ENCODE assay signal across 23 cellular contexts in the genomic region with DNA sequence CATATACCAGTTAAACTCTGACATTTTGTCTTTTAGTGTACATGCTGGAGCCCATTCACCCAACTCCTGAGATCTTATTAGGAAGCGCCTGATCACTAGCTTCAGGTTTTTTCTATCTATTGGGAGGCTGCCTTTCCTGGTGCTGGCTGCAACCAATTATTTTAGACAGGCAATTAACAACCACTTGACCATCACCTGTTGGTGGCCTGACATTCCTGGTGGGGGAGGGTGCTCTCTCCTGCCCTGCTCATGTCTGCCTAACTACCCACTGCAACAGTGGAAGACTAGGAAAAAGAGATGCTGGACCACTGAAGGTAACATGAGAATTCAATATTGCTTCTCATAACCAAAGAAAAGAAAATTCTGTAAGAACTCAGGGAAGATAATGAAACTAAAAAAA.
"Had no signal": no experiment of that assay in that cellular context is flagged by ENCODE, and none has a peak within 500 bp of the region (broad histone marks: within the 10 kb centered on the region; RNA-seq: fewer than 3 reads in every experiment).

No MANE protein-coding gene starts in this region.

- DNase-seq: activated CD4-positive, alpha-beta memory T cell treated with anti-CD3 and anti-CD28 coated beads, Interleukin-2, amount 10 ng/mL, durations not matched to agents 7 days and 5 days; activated CD4-positive, alpha-beta T cell treated with anti-CD3 and anti-CD28 coated beads for 36 hours; activated CD4-positive, alpha-beta T cell treated with anti-CD3 and anti-CD28 coated beads, Interleukin-2, amount 50 U/mL, for 1 hour; activated CD8-positive, alpha-beta memory T cell treated with anti-CD3 and anti-CD28 coated beads, Interleukin-2, amount 50 U/mL, for 4 hours; activated gamma-delta T cell treated with Interleukin-2 at 50 U/mL for 16 hours; activated naive CD4-positive, alpha-beta T cell treated with anti-CD3 and anti-CD28 coated beads, Interleukin-2, amount 10 ng/mL, durations not matched to agents 7 days and 5 days; activated naive CD8-positive, alpha-beta T cell treated with anti-CD3 and anti-CD28 coated beads for 36 hours; activated T-cell treated with anti-CD3 and anti-CD28 coated beads, Interleukin-2, amount 50 U/mL, for 72 hours; brain microvascular endothelial cell; cerebellar nuclear complex; NCI-H1092; NCI-H146; NCI-H187 treated with DMSO at 0.1 percent for 48 hours; NCI-H2081 treated with DMSO at 0.1 percent for 48 hours; NCI-H2171 treated with DMSO at 0.1 percent for 48 hours; NCI-H226; NCI-H526; T-helper 1 cell had no signal

- H3K27ac ChIP-seq: brain microvascular endothelial cell, cardiac muscle cell, KMS-11, SK-N-MC, VCaP had no signal

- ATAC-seq: activated CD4-positive, alpha-beta T cell treated with anti-CD3 and anti-CD28 coated beads for 36 hours; activated T-cell treated with anti-CD3 and anti-CD28 coated beads, Interleukin-2, amount 50 U/mL, for 72 hours had no signal

- H3K4me1 Mint-ChIP-seq: activated CD4-positive, alpha-beta memory T cell treated with anti-CD3 and anti-CD28 coated beads, Interleukin-2, amount 10 ng/mL, durations not matched to agents 7 days and 5 days; activated CD4-positive, alpha-beta T cell treated with anti-CD3 and anti-CD28 coated beads for 36 hours; activated naive CD4-positive, alpha-beta T cell treated with anti-CD3 and anti-CD28 coated beads, Interleukin-2, amount 10 ng/mL, durations not matched to agents 7 days and 5 days; activated naive CD8-positive, alpha-beta T cell treated with anti-CD3 and anti-CD28 coated beads for 36 hours had no signal

- H3K27me3 Mint-ChIP-seq: activated CD4-positive, alpha-beta memory T cell treated with anti-CD3 and anti-CD28 coated beads, Interleukin-2, amount 10 ng/mL, durations not matched to agents 7 days and 5 days; activated CD4-positive, alpha-beta T cell treated with anti-CD3 and anti-CD28 coated beads for 36 hours; activated naive CD4-positive, alpha-beta T cell treated with anti-CD3 and anti-CD28 coated beads, Interleukin-2, amount 10 ng/mL, durations not matched to agents 7 days and 5 days; activated naive CD8-positive, alpha-beta T cell treated with anti-CD3 and anti-CD28 coated beads for 36 hours had no signal

- H3K9me3 Mint-ChIP-seq: activated CD4-positive, alpha-beta memory T cell treated with anti-CD3 and anti-CD28 coated beads, Interleukin-2, amount 10 ng/mL, durations not matched to agents 7 days and 5 days; activated naive CD4-positive, alpha-beta T cell treated with anti-CD3 and anti-CD28 coated beads, Interleukin-2, amount 10 ng/mL, durations not matched to agents 7 days and 5 days; activated naive CD8-positive, alpha-beta T cell treated with anti-CD3 and anti-CD28 coated beads for 36 hours; activated T-cell treated with anti-CD3 and anti-CD28 coated beads, Interleukin-2, amount 50 U/mL, for 72 hours; activated T-helper 2 cell treated with anti-CD3 and anti-CD28 coated beads, Interferon-gamma antibody, Interleukin-2, Interleukin-4, amounts not matched to agents 10 μg/mL and 5 μg/mL and 100 μg/mL, durations not matched to agents 14 hours and 24 hours and 36 hours had no signal

- H3K4me3 Mint-ChIP-seq: activated CD4-positive, alpha-beta memory T cell treated with anti-CD3 and anti-CD28 coated beads, Interleukin-2, amount 10 ng/mL, durations not matched to agents 7 days and 5 days; activated CD4-positive, alpha-beta T cell treated with anti-CD3 and anti-CD28 coated beads for 36 hours; activated naive CD4-positive, alpha-beta T cell treated with anti-CD3 and anti-CD28 coated beads, Interleukin-2, amount 10 ng/mL, durations not matched to agents 7 days and 5 days; activated naive CD8-positive, alpha-beta T cell treated with anti-CD3 and anti-CD28 coated beads for 36 hours; activated T-cell treated with anti-CD3 and anti-CD28 coated beads, Interleukin-2, amount 50 U/mL, for 72 hours had no signal

- H3K27me3 ChIP-seq: brain microvascular endothelial cell, cardiac muscle cell had no signal

- H3K27ac Mint-ChIP-seq: activated CD4-positive, alpha-beta memory T cell treated with anti-CD3 and anti-CD28 coated beads, Interleukin-2, amount 10 ng/mL, durations not matched to agents 7 days and 5 days; activated CD4-positive, alpha-beta T cell treated with anti-CD3 and anti-CD28 coated beads for 36 hours; activated naive CD4-positive, alpha-beta T cell treated with anti-CD3 and anti-CD28 coated beads, Interleukin-2, amount 10 ng/mL, durations not matched to agents 7 days and 5 days; activated naive CD8-positive, alpha-beta T cell treated with anti-CD3 and anti-CD28 coated beads for 36 hours; activated T-cell treated with anti-CD3 and anti-CD28 coated beads, Interleukin-2, amount 50 U/mL, for 72 hours; activated T-helper 2 cell treated with anti-CD3 and anti-CD28 coated beads, Interferon-gamma antibody, Interleukin-2, Interleukin-4, amounts not matched to agents 10 μg/mL and 5 μg/mL and 100 μg/mL, durations not matched to agents 14 hours and 24 hours and 36 hours had no signal

- H3K9ac ChIP-seq: KMS-11 had no signal

- H3K36me3 Mint-ChIP-seq: activated naive CD4-positive, alpha-beta T cell treated with anti-CD3 and anti-CD28 coated beads, Interleukin-2, amount 10 ng/mL, durations not matched to agents 7 days and 5 days; activated naive CD8-positive, alpha-beta T cell treated with anti-CD3 and anti-CD28 coated beads for 36 hours had no signal

- H3K4me3 ChIP-seq: cardiac muscle cell, SK-N-MC had no signal

- H3K36me3 ChIP-seq: brain microvascular endothelial cell, cardiac muscle cell had no signal
